Comparison of ENCODE assay signal across 2 cellular contexts in the genomic region with DNA sequence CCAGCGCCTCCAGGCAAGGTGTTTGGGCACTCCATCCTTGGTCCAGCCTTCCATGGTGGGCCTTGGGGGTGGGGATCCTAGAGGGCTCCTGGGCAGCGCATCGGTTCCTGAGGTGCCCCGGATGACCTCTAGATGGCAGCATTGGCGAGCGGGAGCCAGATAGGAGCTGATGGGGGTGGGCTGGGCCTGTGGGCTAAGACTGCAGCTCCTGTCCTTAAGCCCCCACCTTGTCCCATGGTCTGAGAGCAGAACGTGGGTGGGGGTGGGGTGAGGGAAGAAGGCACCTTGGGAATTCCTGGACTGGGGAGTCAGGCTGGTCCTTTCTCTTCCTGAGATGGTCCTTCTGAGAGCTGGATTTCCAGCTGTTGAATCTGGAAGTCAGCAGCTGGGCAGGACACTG.
A peak's percentile ranks its signal among the peaks of the same experiment; 100 is the strongest.
TF ChIP-seq lines count a peak whose summit lies in the region.

No MANE protein-coding gene starts in this region.

TF ChIP-seq in A549, 52 proteins besides CTCF, POLR2A, EP300 and RAD21:
- TF ChIP-seq, protein P1, sequence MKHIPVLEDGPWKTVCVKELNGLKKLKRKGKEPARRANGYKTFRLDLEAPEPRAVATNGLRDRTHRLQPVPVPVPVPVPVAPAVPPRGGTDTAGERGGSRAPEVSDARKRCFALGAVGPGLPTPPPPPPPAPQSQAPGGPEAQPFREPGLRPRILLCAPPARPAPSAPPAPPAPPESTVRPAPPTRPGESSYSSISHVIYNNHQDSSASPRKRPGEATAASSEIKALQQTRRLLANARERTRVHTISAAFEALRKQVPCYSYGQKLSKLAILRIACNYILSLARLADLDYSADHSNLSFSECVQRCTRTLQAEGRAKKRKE (CRISPR knock-in tag; IDR thresholded peaks at IDR 0.05; ENCODE audit: low read depth) = no peak
- TF ChIP-seq SMC3 (IDR thresholded peaks at IDR 0.05) = peak; percentile 56

TF ChIP-seq in H1, 55 proteins besides CTCF, POLR2A, EP300 and RAD21:
- TF ChIP-seq, protein P2, sequence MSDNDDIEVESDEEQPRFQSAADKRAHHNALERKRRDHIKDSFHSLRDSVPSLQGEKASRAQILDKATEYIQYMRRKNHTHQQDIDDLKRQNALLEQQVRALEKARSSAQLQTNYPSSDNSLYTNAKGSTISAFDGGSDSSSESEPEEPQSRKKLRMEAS (IDR thresholded peaks at IDR 0.05) = peak; percentile 34; the same call in 1 of the 2 replicates
- TF ChIP-seq SIX5 (IDR thresholded peaks at IDR 0.05; ENCODE audit: low read depth, low read length) (no peak), JUND (IDR thresholded peaks at IDR 0.05; ENCODE audit: low read length) (no peak), TCF12 (IDR thresholded peaks at IDR 0.05; ENCODE audit: low read depth, low read length) (no peak), YY1 (IDR thresholded peaks at IDR 0.05; ENCODE audit: low read depth, low read length) (0 out of 2 replicates have a peak, but pooled peaks have one; percentile 57), BCL11A (IDR thresholded peaks at IDR 0.05; ENCODE audit: low read depth in 2 of 2, low read length in 2 of 2) (no peak), SIN3A (conservative IDR thresholded peaks at IDR 0.05 in 1 of 2, IDR thresholded peaks at IDR 0.05 in 1 of 2; ENCODE audit: low read depth in 1 of 2, low read length in 2 of 2) (peak in 1 of 2 experiments; percentile 46; a peak in 1 of 4 replicates), NANOG (IDR thresholded peaks at IDR 0.05; ENCODE audit: insufficient read depth, low read depth, low read length, poor library complexity, severe bottlenecking) (no peak), CHD2 (IDR thresholded peaks at IDR 0.05; ENCODE audit: low read length) (peak; percentile 34; the same call in 1 of the 2 replicates), SAP30 (IDR thresholded peaks at IDR 0.05; ENCODE audit: insufficient read depth, insufficient replicate concordance, low read length) (no peak), CTBP2 (IDR thresholded peaks at IDR 0.05; ENCODE audit: borderline replicate concordance, insufficient read depth, insufficient read length, low read length) (no peak), KDM5A (IDR thresholded peaks at IDR 0.05; ENCODE audit: low read length) (no peak), GABPA (IDR thresholded peaks at IDR 0.05; ENCODE audit: borderline replicate concordance, insufficient read depth, low read length) (no peak), EGR1 (IDR thresholded peaks at IDR 0.05; ENCODE audit: borderline replicate concordance, low read depth, low read length) (no peak)
- TF ChIP-seq, protein P3, sequence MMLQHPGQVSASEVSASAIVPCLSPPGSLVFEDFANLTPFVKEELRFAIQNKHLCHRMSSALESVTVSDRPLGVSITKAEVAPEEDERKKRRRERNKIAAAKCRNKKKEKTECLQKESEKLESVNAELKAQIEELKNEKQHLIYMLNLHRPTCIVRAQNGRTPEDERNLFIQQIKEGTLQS (IDR thresholded peaks at IDR 0.05; ENCODE audit: insufficient read depth, low read depth, low read length) = 0 out of 2 replicates have a peak, but pooled peaks have one; percentile 12
TF ChIP-seq in H1: peak in this region for 5.
